ENCODE assay signal across 8 cellular contexts in the genomic region with DNA sequence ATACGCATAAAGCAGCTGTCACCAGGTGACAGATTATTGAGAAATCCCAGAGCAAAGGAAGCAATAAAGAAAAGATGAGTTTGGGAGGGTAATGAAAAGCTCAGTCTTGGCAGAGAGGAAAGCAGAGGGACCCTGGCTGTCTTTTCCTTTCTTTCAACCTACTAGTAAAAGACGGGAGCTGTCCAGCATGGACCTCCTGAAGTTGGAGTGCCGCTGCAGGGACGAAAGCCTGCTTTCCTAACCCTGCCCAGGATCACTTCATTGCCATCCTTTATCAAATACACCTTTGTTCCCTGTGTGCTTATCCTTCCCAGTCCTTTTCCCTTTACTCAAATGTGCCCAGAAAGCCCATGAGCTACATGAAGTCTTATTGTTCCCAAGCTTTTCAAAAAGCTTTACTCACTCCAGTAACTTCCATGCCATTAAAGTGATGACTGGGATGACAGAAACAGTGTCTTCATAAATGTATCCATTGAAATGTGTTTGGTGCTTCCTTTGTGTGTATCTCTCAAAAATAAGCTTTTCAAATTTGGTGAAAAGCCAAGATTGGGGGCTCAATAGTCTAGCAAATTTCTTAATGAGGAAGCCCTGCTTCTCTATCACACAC. TPM values are rescaled to one million over a fixed set of nuclear protein-coding genes. Genes with fewer than 3 reads are reported as not detected.
DNase-seq lines count a peak whose midpoint lies in the region; ATAC-seq, FAIRE-seq and TF ChIP-seq lines count a peak whose summit lies in the region.

No MANE protein-coding gene starts in this region.

- H3K36me3 ChIP-seq in astrocyte (ENCODE audit: insufficient read depth, low read length) (no peaks in the 10 kb centered on the region), mucosa of descending colon (ENCODE audit: low read depth) (no peaks in the 10 kb centered on the region), tibial nerve (no peaks in the 10 kb centered on the region)

- H3K27me3 Mint-ChIP-seq in astrocyte (ENCODE audit: low read depth, unreplicated experiment): peaks cover 11% of the 10 kb centered on the region
- peaks cover 35% of the 10 kb centered on the region for H3K27me3 Mint-ChIP-seq in osteocyte (ENCODE audit: unreplicated experiment)

- H3K9me3 ChIP-seq in astrocyte (ENCODE audit: insufficient read depth, low read depth, low read length) (no peaks in the 10 kb centered on the region), mucosa of descending colon (no peaks in the 10 kb centered on the region), tibial nerve (no peaks in the 10 kb centered on the region)

- H3K27ac Mint-ChIP-seq in astrocyte (ENCODE audit: unreplicated experiment): no peak overlapping the region
- no peak overlapping the region for H3K27ac Mint-ChIP-seq in osteocyte (ENCODE audit: unreplicated experiment)

- H3K4me1 ChIP-seq in astrocyte (ENCODE audit: insufficient read depth, low read length) (peaks cover 6% of the 10 kb centered on the region), mucosa of descending colon (ENCODE audit: low read depth) (peaks cover 12% of the 10 kb centered on the region), tibial nerve (peaks cover 0 to 17% (median 8%) of the 10 kb centered on the region in 4 donors)

- no peaks in the 10 kb centered on the region for H3K36me3 Mint-ChIP-seq in astrocyte (ENCODE audit: low read depth, unreplicated experiment)
- H3K36me3 Mint-ChIP-seq in osteocyte (ENCODE audit: unreplicated experiment): no peaks in the 10 kb centered on the region

- WGBS in tibial nerve, 2 donors: 9 to 12% methylated on average over 4 of the region's 4 CpGs

- H3K27ac ChIP-seq in astrocyte (ENCODE audit: low read depth, low read length): no peak overlapping the region
- no peak overlapping the region for H3K27ac ChIP-seq in tibial nerve

- peaks cover 6% of the 10 kb centered on the region for H4K20me1 ChIP-seq in astrocyte (ENCODE audit: insufficient read depth, low read length)

- H3K4me1 Mint-ChIP-seq in astrocyte (ENCODE audit: low read depth, unreplicated experiment) (peaks cover 8% of the 10 kb centered on the region), osteocyte (ENCODE audit: unreplicated experiment) (peaks cover 10% of the 10 kb centered on the region)

- TF ChIP-seq EP300 in tibial nerve (IDR thresholded peaks at IDR 0.05): no peak

- no peak overlapping the region for H3K9ac ChIP-seq in astrocyte (ENCODE audit: low read length)

- ATAC-seq in mucosa of descending colon (no peak), GM19455 (IDR thresholded peaks at IDR 0.05; ENCODE audit: unreplicated experiment) (no peak)

- H3K4me3 ChIP-seq in astrocyte (ENCODE audit: insufficient read depth, low read depth, low read length) (no peak overlapping the region), mucosa of descending colon (no peak overlapping the region), tibial nerve (no peak overlapping the region)

- no peak overlapping the region for H3K4me2 ChIP-seq in astrocyte (ENCODE audit: low read length)

- H3K4me3 Mint-ChIP-seq in astrocyte (ENCODE audit: unreplicated experiment): no peak overlapping the region
- no peak overlapping the region for H3K4me3 Mint-ChIP-seq in osteocyte (ENCODE audit: unreplicated experiment)

- TF ChIP-seq POLR2A in GM12891 (IDR thresholded peaks at IDR 0.05; ENCODE audit: low read depth, low read length): no peak
- no peak for TF ChIP-seq POLR2A in tibial nerve (IDR thresholded peaks at IDR 0.05)

- H3K27me3 ChIP-seq in astrocyte (ENCODE audit: insufficient read depth, low read length) (peaks cover 10% of the 10 kb centered on the region), tibial nerve (peaks cover 0 to 6% of the 10 kb centered on the region in 2 donors)

- no peak for DNase-seq in GM12891 (ENCODE audit: insufficient read length, low spot score)
- peak; percentile 41 for DNase-seq in LoVo (ENCODE audit: low spot score)
- DNase-seq in astrocyte (ENCODE audit: low read depth): peak; percentile 27
- DNase-seq in mucosa of descending colon: peak in 2 of 3 donors; percentile 48 to 79
- DNase-seq in SW 1271 (lab: John Stamatoyannopoulos, UW): no peak
- DNase-seq in tibial nerve (ENCODE audit: low spot score in 2 of 2): no peak
- DNase-seq in osteocyte (ENCODE audit: extremely low spot score, unreplicated experiment): no peak

- no peak for TF ChIP-seq CTCF in astrocyte (IDR thresholded peaks at IDR 0.05; ENCODE audit: insufficient read depth, low read depth, low read length)
- TF ChIP-seq CTCF in mucosa of descending colon (IDR thresholded peaks at IDR 0.05): no peak
- no peak for TF ChIP-seq CTCF in tibial nerve (IDR thresholded peaks at IDR 0.05)
- TF ChIP-seq CTCF in osteocyte (IDR thresholded peaks at IDR 0.05): no peak

- H3K9me3 Mint-ChIP-seq in astrocyte (ENCODE audit: unreplicated experiment) (no peaks in the 10 kb centered on the region), osteocyte (ENCODE audit: unreplicated experiment) (no peaks in the 10 kb centered on the region)

- no peaks in the 10 kb centered on the region for H3K79me2 ChIP-seq in astrocyte (ENCODE audit: insufficient read depth, low read length)

- H2AFZ ChIP-seq in astrocyte (ENCODE audit: low read depth, low read length): no peak overlapping the region

- intact Hi-C loops in mucosa of descending colon (cut with DNase I, micrococcal nuclease): no loop called here

- FAIRE-seq in GM12891 (lab: Jason Lieb, UNC): peak; percentile 5
- FAIRE-seq in astrocyte (lab: Jason Lieb, UNC): no peak

TF ChIP-seq in GM12891, 5 proteins besides CTCF, POLR2A, EP300 and RAD21:
- TF ChIP-seq PAX5 (IDR thresholded peaks at IDR 0.05; ENCODE audit: insufficient read depth, low read length, severe bottlenecking): no peak
- no peak for TF ChIP-seq TAF1 (IDR thresholded peaks at IDR 0.05; ENCODE audit: low read depth, low read length)
- no peak for TF ChIP-seq POLR2AphosphoS5 (IDR thresholded peaks at IDR 0.05; ENCODE audit: low read depth, low read length)
- TF ChIP-seq POU2F2 (IDR thresholded peaks at IDR 0.05; ENCODE audit: low read depth, low read length): no peak
- TF ChIP-seq SPI1 (IDR thresholded peaks at IDR 0.05; ENCODE audit: low read depth, low read length): no peak
TF ChIP-seq in GM12891: peak in this region for 0.

RNA-seq across cellular contexts. Expression of gene SPR, which starts 3.7 kb away (rescaled TPM):
- polyA plus RNA-seq in GM12891 (2012; ENCODE audit: low read depth, missing spikeins): 0.27 TPM
- total RNA-seq in astrocyte (23.6 TPM in 2 replicates), mucosa of descending colon (10 to 100 TPM; 53.7 to 91.0 (median 60.9) TPM), tibial nerve (10 to 100 TPM; 22.0 to 33.3 (median 27.1) TPM), osteocyte (6.2 and 7.1 TPM in 2 replicates)

RNA-seq across cellular contexts. Expression of gene EMX1, which starts 33.9 kb away (rescaled TPM):
- polyA plus RNA-seq in GM12891 (2012; ENCODE audit: low read depth, missing spikeins): 1.0 TPM
- total RNA-seq in astrocyte (0.48 TPM in 1 of 2 replicates, not detected in the other), mucosa of descending colon (1 to 10 TPM in 2 of 3 donors, under 1 TPM in 1; 0.96 to 3.6 (median 1.6) TPM), tibial nerve (not detected), osteocyte (not detected in 2 replicates)

RNA-seq across cellular contexts. Expression of gene EXOC6B, which starts 57.6 kb away (rescaled TPM):
- 0.94 TPM for polyA plus RNA-seq in GM12891 (2012; ENCODE audit: low read depth, missing spikeins)
- total RNA-seq in astrocyte (26.2 and 31.8 TPM in 2 replicates), mucosa of descending colon (10 to 100 TPM; 19.4 to 52.4 (median 28.8) TPM), tibial nerve (10 to 100 TPM; 22.1 to 41.1 (median 30.3) TPM), osteocyte (31.2 and 33.8 TPM in 2 replicates)

Comparison
In these comparisons a context has a peak if more than half of its experiments do, and no peak if none do; other contexts are left out.
1. DNase-seq: peak in LoVo (single experiment), astrocyte (single experiment) and mucosa of descending colon (2 of 3); none in GM12891 (single experiment), SW 1271 (0 of 2), tibial nerve (0 of 2) and osteocyte (single experiment).